Comparison of ENCODE assay signal across 6 cellular contexts in the genomic region with DNA sequence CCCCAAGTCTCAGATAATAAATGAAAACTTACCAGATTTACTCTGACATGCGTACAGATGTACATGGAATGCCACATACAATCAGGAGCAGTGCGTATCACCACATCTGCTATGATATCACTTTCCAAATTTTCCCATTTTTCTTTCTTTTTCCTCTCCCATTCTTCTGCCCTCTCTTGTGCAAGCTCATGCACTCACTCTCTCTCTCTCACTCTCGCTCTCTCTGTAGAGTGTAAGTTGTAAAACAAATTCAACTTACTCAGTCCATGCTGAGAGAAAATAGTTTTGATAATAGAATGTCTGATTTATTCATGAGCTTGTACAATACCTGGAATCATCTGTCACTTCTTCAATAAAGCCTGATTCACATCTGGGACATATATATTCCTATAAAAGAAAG.
"Had no signal": no experiment of that assay in that cellular context is flagged by ENCODE, and none has a peak within 500 bp of the region (broad histone marks: within the 10 kb centered on the region; RNA-seq: fewer than 3 reads in every experiment).

No MANE protein-coding gene starts in this region.

- H3K9me3 Mint-ChIP-seq: IgD-negative memory B cell had no signal

- H3K4me3 ChIP-seq: GM23248, HAP-1 had no signal

- H3K27me3 Mint-ChIP-seq: IgD-negative memory B cell had no signal

- DNase-seq: GM23248, GOT3, H7 had no signal

- H3K27ac ChIP-seq: GM23248 had no signal

- ATAC-seq: HCT116 had no signal

- H3K27ac Mint-ChIP-seq: IgD-negative memory B cell had no signal

- H3K36me3 ChIP-seq: HAP-1 had no signal

- H2AFZ ChIP-seq: GM23248 had no signal

- H3K4me3 Mint-ChIP-seq: IgD-negative memory B cell had no signal

- H3K9ac ChIP-seq: GM23248 had no signal

- H3K9me3 ChIP-seq: HAP-1 had no signal
